Comparison of ENCODE assay signal across 8 cellular contexts in genomic region chr9:129258124-129258822, GRCh38.
DNase-seq lines count a peak whose midpoint lies in the region; ATAC-seq and TF ChIP-seq lines count a peak whose summit lies in the region.

No MANE protein-coding gene starts in this region.

- CTCF ChIA-PET in CD8-positive, alpha-beta T cell (lab: Charles Lee), result interaction anchor here (2.3 kb wide), 1 partner anchor 20 kb away, joined by 6 read pairs; no protein-coding TSS in a partner anchor

- H2AK5ac ChIP-seq in trophoblast cell (ENCODE audit: low read length), result no peak overlapping the region

- H4K12ac ChIP-seq in trophoblast cell (ENCODE audit: low read depth, low read length), result no peak overlapping the region

- no peaks in the 10 kb centered on the region for H3K79me1 ChIP-seq in trophoblast cell (ENCODE audit: low read length)

- ATAC-seq in CD8-positive, alpha-beta T cell, result peak; percentile 88
- ATAC-seq in GM21528 (IDR thresholded peaks at IDR 0.05; ENCODE audit: low FRiP score, unreplicated experiment), result no peak

- no peak overlapping the region for H2BK5ac ChIP-seq in trophoblast cell (ENCODE audit: low read depth, low read length, poor library complexity)

- H3K27me3 ChIP-seq in CD8-positive, alpha-beta T cell (ENCODE audit: insufficient read depth, low read length), result no peaks in the 10 kb centered on the region
- H3K27me3 ChIP-seq in adrenal gland (no peaks in the 10 kb centered on the region), trophoblast cell (ENCODE audit: insufficient read depth, low read length) (peaks cover 15% of the 10 kb centered on the region), testis (no peaks in the 10 kb centered on the region)

- intact Hi-C loops in CD8-positive, alpha-beta T cell (cut with DNase I, micrococcal nuclease), result loop anchor here (1.0 to 5.0 kb wide), 8 partner anchors 21 to 154 kb away; partner anchors contain the start of gene IER5L (in 1 of the 2)
- intact Hi-C loops in adrenal gland (cut with DNase I), result no loop called here
- intact Hi-C loops in cardiac septum (cut with DNase I), result loop anchor here (5.0 kb wide), 1 partner anchor 349 kb away; no protein-coding TSS in a partner anchor
- intact Hi-C loops in testis (cut with DNase I; ENCODE audit: low total_unique reads), result loop anchor here (10.0 kb wide), 1 partner anchor 83 kb away; the partner anchor contains the start of gene IER5L

- H3K27ac ChIP-seq in CD8-positive, alpha-beta T cell (ENCODE audit: low read depth, low read length), result no peak overlapping the region
- peak overlapping the region in 1 of 5 donors; percentile 41 for H3K27ac ChIP-seq in adrenal gland
- H3K27ac ChIP-seq in trophoblast cell (ENCODE audit: low read depth, low read length), result no peak overlapping the region
- peak overlapping the region in 1 of 2 donors; percentile 41 for H3K27ac ChIP-seq in testis

- peak overlapping the region; percentile 37 for H3K4me2 ChIP-seq in trophoblast cell (ENCODE audit: low read length)

- no peaks in the 10 kb centered on the region for H3K9me3 Mint-ChIP-seq in CD8-positive, alpha-beta T cell

- no peak overlapping the region for H3K23ac ChIP-seq in trophoblast cell (ENCODE audit: low read length)

- no peaks in the 10 kb centered on the region for H3K79me2 ChIP-seq in trophoblast cell (ENCODE audit: control insufficient read depth, insufficient read depth, low read length, poor library complexity)

- no peak overlapping the region for H3K18ac ChIP-seq in trophoblast cell (ENCODE audit: low read length)

- H3K4me3 Mint-ChIP-seq in CD8-positive, alpha-beta T cell, result peak overlapping the region; percentile 75

- no peak overlapping the region for H3K9ac ChIP-seq in trophoblast cell (ENCODE audit: low read length)

- no peaks in the 10 kb centered on the region for H3K36me3 Mint-ChIP-seq in CD8-positive, alpha-beta T cell

- no peak overlapping the region for H2BK120ac ChIP-seq in trophoblast cell (ENCODE audit: insufficient read depth, low read length, poor library complexity)

- H4K91ac ChIP-seq in trophoblast cell (ENCODE audit: low read depth, low read length), result no peak overlapping the region

- DNase-seq in CD8-positive, alpha-beta T cell, result peak; percentile 77 to 93 (median 85)
- DNase-seq in HT-29 (ENCODE audit: low spot score) (peak; percentile 35), SW480 (ENCODE audit: low spot score) (peak; percentile 82), adrenal gland (peak; percentile 93 to 96 (median 94)), cardiac septum (ENCODE audit: low spot score) (peak; percentile 94), trophoblast cell (peak; percentile 90 to 95), testis (peak; percentile 96)

- peak overlapping the region; percentile 42 for H3K4me3 ChIP-seq in CD8-positive, alpha-beta T cell (ENCODE audit: low read depth, low read length)
- H3K4me3 ChIP-seq in adrenal gland (peak overlapping the region in 1 of 4 donors; percentile 49), trophoblast cell (ENCODE audit: low read depth, low read length) (no peak overlapping the region), testis (peak overlapping the region; percentile 24 to 38)

- H3K4ac ChIP-seq in trophoblast cell (ENCODE audit: low read depth, low read length), result no peak overlapping the region

- no peak for TF ChIP-seq CTCF in CD8-positive, alpha-beta T cell (IDR thresholded peaks at IDR 0.05)
- TF ChIP-seq CTCF in adrenal gland (IDR thresholded peaks at IDR 0.05), result no peak
- no peak for TF ChIP-seq CTCF in testis (IDR thresholded peaks at IDR 0.05)

- H3K9me3 ChIP-seq in CD8-positive, alpha-beta T cell (ENCODE audit: low read length), result no peaks in the 10 kb centered on the region
- no peaks in the 10 kb centered on the region for H3K9me3 ChIP-seq in adrenal gland (replicated peaks in 1 of 3)
- H3K9me3 ChIP-seq in trophoblast cell (ENCODE audit: insufficient read depth, low read depth, low read length), result peaks cover 7% of the 10 kb centered on the region
- no peaks in the 10 kb centered on the region for H3K9me3 ChIP-seq in testis

- H3K4me1 Mint-ChIP-seq in CD8-positive, alpha-beta T cell (ENCODE audit: low read depth), result peaks cover 23% of the 10 kb centered on the region

- H3K14ac ChIP-seq in trophoblast cell (ENCODE audit: low read length), result no peak overlapping the region

- no peak for TF ChIP-seq POLR2A in adrenal gland (IDR thresholded peaks at IDR 0.05)
- no peak for TF ChIP-seq POLR2A in testis (IDR thresholded peaks at IDR 0.05)

- no peak overlapping the region for H2AFZ ChIP-seq in trophoblast cell (ENCODE audit: insufficient read depth, low read length, poor library complexity)

- no peak overlapping the region for H3K27ac Mint-ChIP-seq in CD8-positive, alpha-beta T cell

- no peak overlapping the region for H4K8ac ChIP-seq in trophoblast cell (ENCODE audit: low read depth, low read length)

- POLR2A ChIA-PET in CD8-positive, alpha-beta T cell (lab: Charles Lee), result interaction anchor here (1.1 to 1.5 kb wide), 3 partner anchors 10 to 80 kb away, joined by 4 to 7 read pairs (median 4); partner anchors contain the start of gene IER5L

- no peaks in the 10 kb centered on the region for H3K36me3 ChIP-seq in CD8-positive, alpha-beta T cell (ENCODE audit: insufficient read depth, low read length)
- H3K36me3 ChIP-seq in adrenal gland (replicated peaks in 1 of 2) (no peaks in the 10 kb centered on the region), trophoblast cell (ENCODE audit: control insufficient read depth in 1 of 2, insufficient read depth in 2 of 2, low read length in 2 of 2) (no peaks in the 10 kb centered on the region), testis (ENCODE audit: low read depth, missing control alignments) (no peaks in the 10 kb centered on the region)

- peaks cover 5% of the 10 kb centered on the region for H3K27me3 Mint-ChIP-seq in CD8-positive, alpha-beta T cell (ENCODE audit: low read depth)

- 5 to 13% (median 8%) methylated on average over 35 to 62 of the region's 62 CpGs for WGBS in adrenal gland, 4 donors
- WGBS in trophoblast cell (ENCODE audit: extremely low coverage, insufficient coverage, insufficient read length), result no CpG with 5 or more reads among the region's 62 CpGs
- 5 to 8% methylated on average over 20 to 59 of the region's 62 CpGs for whole genome bisulfite sequencing in testis, 2 donors

- no peak overlapping the region for H2BK12ac ChIP-seq in trophoblast cell (ENCODE audit: low read length)

- H3K4me1 ChIP-seq in CD8-positive, alpha-beta T cell (ENCODE audit: insufficient read depth, low read length), result peaks cover 24% of the 10 kb centered on the region
- peaks cover 17 to 23% of the 10 kb centered on the region in 2 donors for H3K4me1 ChIP-seq in adrenal gland (replicated peaks in 1 of 2)
- H3K4me1 ChIP-seq in trophoblast cell (ENCODE audit: control insufficient read depth in 1 of 2, insufficient read depth in 2 of 2, low read length in 2 of 2), result peaks cover 9% of the 10 kb centered on the region in 2 experiments
- H3K4me1 ChIP-seq in testis, result peaks cover 26% of the 10 kb centered on the region

Comparison
In these comparisons a context has a peak if more than half of its experiments do, and no peak if none do; other contexts are left out.
1. DNase-seq: peak in every context shown above with its lines; median percentile 96 in testis; 94 in adrenal gland; 94 in cardiac septum; 92 in trophoblast cell; 85 in CD8-positive, alpha-beta T cell; 82 in SW480; 35 in HT-29.
2. intact Hi-C loops: an anchor here in CD8-positive, alpha-beta T cell (1.0 to 5.0 kb wide), cardiac septum (5.0 kb wide) and testis (10.0 kb wide); none called in adrenal gland.